8 cellular contexts compared by ENCODE assay signal in the genomic region with DNA sequence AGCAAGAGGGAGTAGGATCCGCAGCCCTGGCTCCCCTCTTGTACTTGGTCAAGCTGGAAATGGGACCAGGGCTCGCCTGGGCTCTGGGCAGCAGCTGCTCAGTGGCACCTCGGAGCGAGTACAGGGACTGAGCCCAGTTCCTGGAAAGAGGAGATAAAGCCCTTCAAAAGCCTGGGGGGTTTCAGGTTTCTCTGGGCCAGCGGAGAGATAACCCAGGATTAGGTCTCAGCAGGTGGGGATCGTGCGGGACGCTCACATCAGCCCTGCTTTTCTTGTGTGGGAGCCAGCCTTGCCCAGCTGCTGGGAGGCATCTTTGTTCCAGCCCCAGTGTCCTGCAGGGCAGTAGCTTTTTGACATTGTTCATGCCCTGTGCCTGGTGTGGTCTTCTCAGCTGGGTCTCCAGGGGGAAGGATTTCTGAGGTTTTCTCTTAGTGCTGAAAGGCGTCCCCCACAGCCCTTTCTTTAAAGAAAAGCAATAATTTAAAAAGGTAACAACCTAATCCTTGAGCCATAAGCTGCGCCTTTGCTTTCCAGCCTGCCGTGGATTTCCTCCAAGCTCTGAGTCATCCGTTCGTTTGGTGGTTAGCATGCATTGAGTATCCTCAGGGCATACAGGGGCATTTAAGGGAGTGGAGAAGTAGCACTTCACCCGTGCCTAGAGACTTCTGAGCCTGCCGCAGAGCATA. TPM values are rescaled to one million over a fixed set of nuclear protein-coding genes. Genes with fewer than 3 reads are reported as not detected.
DNase-seq lines count a peak whose midpoint lies in the region; ATAC-seq, FAIRE-seq and TF ChIP-seq lines count a peak whose summit lies in the region.

No MANE protein-coding gene starts in this region.

- H3K23ac ChIP-seq in trophoblast cell (ENCODE audit: low read length) = no peak overlapping the region

- no peak for TF ChIP-seq POLR2A in A549 (IDR thresholded peaks at IDR 0.05; ENCODE audit: low read length)

- peak overlapping the region; percentile 23 for H2BK12ac ChIP-seq in trophoblast cell (ENCODE audit: low read length)

- H2BK120ac ChIP-seq in trophoblast cell (ENCODE audit: insufficient read depth, low read length, poor library complexity) = peak overlapping the region; percentile 54

- no peaks in the 10 kb centered on the region for H3K27me3 ChIP-seq in trophoblast cell (ENCODE audit: insufficient read depth, low read length)

- peak overlapping the region; percentile 37 for H4K8ac ChIP-seq in trophoblast cell (ENCODE audit: low read depth, low read length)

- no peak for TF ChIP-seq EP300 in A549 (IDR thresholded peaks at IDR 0.05)

- POLR2A ChIA-PET in A549 (lab: Yijun Ruan, JAX) = interaction anchor here (0.7 to 1.4 kb wide), 3 partner anchors 13 to 144 kb away, joined by 3 to 5 read pairs (median 3); no protein-coding TSS in a partner anchor

- intact Hi-C loops in head of caudate nucleus (cut with DNase I) = no loop called here

- ATAC-seq in A549 (peak; percentile 84 to 87), GM21515 (IDR thresholded peaks at IDR 0.05; ENCODE audit: unreplicated experiment) (no peak), HG03159 (IDR thresholded peaks at IDR 0.05; ENCODE audit: unreplicated experiment) (no peak)

- FAIRE-seq in A549 (lab: Jason Lieb, UNC) (peak; percentile 98), HTR-8/SVneo (lab: Jason Lieb, UNC) (peak; percentile 82)

- no peak for TF ChIP-seq RAD21 in A549 (conservative IDR thresholded peaks at IDR 0.05 in 1 of 2, IDR thresholded peaks at IDR 0.05 in 1 of 2)

- DNase-seq in A549 (ENCODE audit: low read depth in 1 of 2, low spot score in 1 of 2) (peak; percentile 44 to 53), HTR-8/SVneo (ENCODE audit: insufficient read length, low spot score) (peak; percentile 70), SW 1271 (lab: John Stamatoyannopoulos, UW) (peak; percentile 39 to 85), head of caudate nucleus (peak in 33 of 42 donors; percentile 3 to 66 (median 32)), trophoblast cell (peak; percentile 59 to 64), mesenteric fat pad (ENCODE audit: low spot score) (no peak)

- peak overlapping the region; percentile 76 for H4K91ac ChIP-seq in trophoblast cell (ENCODE audit: low read depth, low read length)

- peaks cover 2% of the 10 kb centered on the region for H3K79me2 ChIP-seq in trophoblast cell (ENCODE audit: control insufficient read depth, insufficient read depth, low read length, poor library complexity)

- peak overlapping the region; percentile 16 for H3K9ac ChIP-seq in trophoblast cell (ENCODE audit: low read length)

- peaks cover 25% of the 10 kb centered on the region for H3K79me1 ChIP-seq in trophoblast cell (ENCODE audit: low read length)

- H3K4me3 ChIP-seq in A549 (peak overlapping the region; percentile 39), trophoblast cell (ENCODE audit: low read depth, low read length) (peak overlapping the region; percentile 64)

- H3K18ac ChIP-seq in trophoblast cell (ENCODE audit: low read length) = peak overlapping the region; percentile 31

- CTCF ChIA-PET in A549 (lab: Yijun Ruan, JAX) = interaction anchor here (0.6 to 1.1 kb wide), 2 partner anchors 55 to 968 kb away, joined by 4 to 5 read pairs; no protein-coding TSS in a partner anchor

- H3K4me2 ChIP-seq in A549 (peak overlapping the region; percentile 83), trophoblast cell (ENCODE audit: low read length) (peak overlapping the region; percentile 63)

- H2AFZ ChIP-seq in trophoblast cell (ENCODE audit: insufficient read depth, low read length, poor library complexity) = peak overlapping the region; percentile 57

- H3K27ac ChIP-seq in A549 (peak overlapping the region; percentile 32 to 63; a peak in 4 of 6 replicates), trophoblast cell (ENCODE audit: low read depth, low read length) (peak overlapping the region; percentile 80)

- no peak overlapping the region for H4K12ac ChIP-seq in trophoblast cell (ENCODE audit: low read depth, low read length)

- no peaks in the 10 kb centered on the region for H3K9me3 ChIP-seq in A549
- no peaks in the 10 kb centered on the region for H3K9me3 ChIP-seq in trophoblast cell (ENCODE audit: insufficient read depth, low read depth, low read length)

- H2BK5ac ChIP-seq in trophoblast cell (ENCODE audit: low read depth, low read length, poor library complexity) = peak overlapping the region; percentile 60

- 2% methylated on average over 15 of the region's 15 CpGs for WGBS in A549 (ENCODE audit: missing lambda C conversion rate)
- no CpG with 5 or more reads among the region's 15 CpGs for WGBS in trophoblast cell (ENCODE audit: extremely low coverage, insufficient coverage, insufficient read length)

- H3K4ac ChIP-seq in trophoblast cell (ENCODE audit: low read depth, low read length) = no peak overlapping the region

- peak overlapping the region; percentile 12 for H3K14ac ChIP-seq in trophoblast cell (ENCODE audit: low read length)

- TF ChIP-seq CTCF in A549 (IDR thresholded peaks at IDR 0.05) = no peak

- H3K4me1 ChIP-seq in A549 (peaks cover 21% of the 10 kb centered on the region), trophoblast cell (ENCODE audit: control insufficient read depth in 1 of 2, insufficient read depth in 2 of 2, low read length in 2 of 2) (peaks cover 18 to 35% of the 10 kb centered on the region in 2 experiments)

- no peak overlapping the region for H2AK5ac ChIP-seq in trophoblast cell (ENCODE audit: low read length)

- H3K36me3 ChIP-seq in trophoblast cell (ENCODE audit: control insufficient read depth in 1 of 2, insufficient read depth in 2 of 2, low read length in 2 of 2) = no peaks in the 10 kb centered on the region

TF ChIP-seq in A549, 52 proteins besides CTCF, POLR2A, EP300 and RAD21 (continues in another document):
- TF ChIP-seq RCOR1 (IDR thresholded peaks at IDR 0.05; ENCODE audit: low read depth, low read length) (no peak), JUNB (IDR thresholded peaks at IDR 0.05) (no peak), SREBF2 (IDR thresholded peaks at IDR 0.05) (no peak), NPAS2 (CRISPR knock-in tag; IDR thresholded peaks at IDR 0.05; ENCODE audit: borderline replicate concordance) (no peak), GATA3 (IDR thresholded peaks at IDR 0.05; ENCODE audit: borderline replicate concordance) (no peak), ZNF302 (CRISPR knock-in tag; IDR thresholded peaks at IDR 0.05) (no peak), HEYL (CRISPR knock-in tag; IDR thresholded peaks at IDR 0.05) (no peak), POLR2AphosphoS2 (conservative IDR thresholded peaks at IDR 0.05; ENCODE audit: low read length) (no peak), EHMT2 (IDR thresholded peaks at IDR 0.05; ENCODE audit: low read depth) (no peak), FOSL2 (IDR thresholded peaks at IDR 0.05) (peak; percentile 44; the same call in 1 of the 2 replicates), FOSL2 (CRISPR knock-in tag; IDR thresholded peaks at IDR 0.05) (peak; percentile 48; the same call in 1 of the 2 replicates)
- TF ChIP-seq, protein P1, sequence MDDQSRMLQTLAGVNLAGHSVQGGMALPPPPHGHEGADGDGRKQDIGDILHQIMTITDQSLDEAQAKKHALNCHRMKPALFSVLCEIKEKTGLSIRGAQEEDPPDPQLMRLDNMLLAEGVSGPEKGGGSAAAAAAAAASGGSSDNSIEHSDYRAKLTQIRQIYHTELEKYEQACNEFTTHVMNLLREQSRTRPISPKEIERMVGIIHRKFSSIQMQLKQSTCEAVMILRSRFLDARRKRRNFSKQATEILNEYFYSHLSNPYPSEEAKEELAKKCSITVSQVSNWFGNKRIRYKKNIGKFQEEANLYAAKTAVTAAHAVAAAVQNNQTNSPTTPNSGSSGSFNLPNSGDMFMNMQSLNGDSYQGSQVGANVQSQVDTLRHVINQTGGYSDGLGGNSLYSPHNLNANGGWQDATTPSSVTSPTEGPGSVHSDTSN (IDR thresholded peaks at IDR 0.05) = no peak
- TF ChIP-seq, protein P2, sequence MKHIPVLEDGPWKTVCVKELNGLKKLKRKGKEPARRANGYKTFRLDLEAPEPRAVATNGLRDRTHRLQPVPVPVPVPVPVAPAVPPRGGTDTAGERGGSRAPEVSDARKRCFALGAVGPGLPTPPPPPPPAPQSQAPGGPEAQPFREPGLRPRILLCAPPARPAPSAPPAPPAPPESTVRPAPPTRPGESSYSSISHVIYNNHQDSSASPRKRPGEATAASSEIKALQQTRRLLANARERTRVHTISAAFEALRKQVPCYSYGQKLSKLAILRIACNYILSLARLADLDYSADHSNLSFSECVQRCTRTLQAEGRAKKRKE (CRISPR knock-in tag; IDR thresholded peaks at IDR 0.05; ENCODE audit: low read depth) = no peak
- TF ChIP-seq, protein P3, sequence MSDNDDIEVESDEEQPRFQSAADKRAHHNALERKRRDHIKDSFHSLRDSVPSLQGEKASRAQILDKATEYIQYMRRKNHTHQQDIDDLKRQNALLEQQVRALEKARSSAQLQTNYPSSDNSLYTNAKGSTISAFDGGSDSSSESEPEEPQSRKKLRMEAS (IDR thresholded peaks at IDR 0.05) = 0 out of 2 replicates have a peak, but pooled peaks have one; percentile 23
- TF ChIP-seq, protein P4, sequence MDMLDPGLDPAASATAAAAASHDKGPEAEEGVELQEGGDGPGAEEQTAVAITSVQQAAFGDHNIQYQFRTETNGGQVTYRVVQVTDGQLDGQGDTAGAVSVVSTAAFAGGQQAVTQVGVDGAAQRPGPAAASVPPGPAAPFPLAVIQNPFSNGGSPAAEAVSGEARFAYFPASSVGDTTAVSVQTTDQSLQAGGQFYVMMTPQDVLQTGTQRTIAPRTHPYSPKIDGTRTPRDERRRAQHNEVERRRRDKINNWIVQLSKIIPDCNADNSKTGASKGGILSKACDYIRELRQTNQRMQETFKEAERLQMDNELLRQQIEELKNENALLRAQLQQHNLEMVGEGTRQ (IDR thresholded peaks at IDR 0.05) = no peak

RNA-seq across cellular contexts. Expression of a gene that starts 0.7 kb away (rescaled TPM):
- 0.50 and 0.74 TPM in 2 replicates for polyA plus RNA-seq in A549 (2011; rRNA removed)
- polyA plus RNA-seq in A549 (2012; cell fraction: cytosol; rRNA removed) = 0.04 and 0.12 TPM in 2 replicates
- 0.31 and 0.36 TPM in 2 replicates for polyA plus RNA-seq in A549 (2012; cell fraction: nucleus; rRNA removed)
- 0.63 to 0.68 TPM (median 0.67 TPM) in 3 replicates for polyA plus RNA-seq in A549 (2017; fragmentation: RNase III; extraction: RNeasy Plus Mini Kit Qiagen cat#74134 plus additional on column Dnase treatment)
- 0.70 and 1.1 TPM in 2 replicates for polyA minus RNA-seq in A549 (2011; rRNA and poly(A)+ RNA removed)
- 111 and 117 TPM in 2 replicates for polyA plus RNA-seq in trophoblast cell (2013)
- 32.6 TPM for total RNA-seq in mesenteric fat pad

Comparison
In these comparisons a context has a peak if more than half of its experiments do, and no peak if none do; other contexts are left out.
1. ATAC-seq: peak in A549 (2 of 2); none in GM21515 (single experiment) and HG03159 (single experiment).